In genomic region chr1:17600313-17600712, GRCh38 we compare ENCODE assay signal across 25 cellular contexts.
A peak's percentile ranks its signal among the peaks of the same experiment; 100 is the strongest.
DNase-seq lines count a peak whose midpoint lies in the region; ATAC-seq and TF ChIP-seq lines count a peak whose summit lies in the region.
"Had no signal": no experiment of that assay in that cellular context is flagged by ENCODE, and none has a peak within 500 bp of the region (broad histone marks: within the 10 kb centered on the region; RNA-seq: fewer than 3 reads in every experiment).

No MANE protein-coding gene starts in this region.

- H3K9ac ChIP-seq in mucosa of rectum (ENCODE audit: low read depth in 1 of 2, low read length in 2 of 2) = peak overlapping the region; percentile 42 to 50

- ATAC-seq in Right ventricle myocardium inferior (no peak), esophagus mucosa (no peak)
- ATAC-seq: GM12878, PC-3 had no signal

- H3K4me1 ChIP-seq in left ventricle myocardium inferior = peaks cover 54% of the 10 kb centered on the region
- H3K4me1 ChIP-seq in mucosa of rectum (ENCODE audit: control insufficient read depth in 2 of 2, insufficient read depth in 2 of 2, low read length in 2 of 2) = peaks cover 36 to 61% of the 10 kb centered on the region in 2 donors
- peaks cover 0 to 100% (median 60%) of the 10 kb centered on the region in 4 donors for H3K4me1 ChIP-seq in tibial artery
- H3K4me1 ChIP-seq: SJSA1 had no signal

- H3K27me3 ChIP-seq in left ventricle myocardium inferior (ENCODE audit: low read depth) (no peaks in the 10 kb centered on the region), mucosa of rectum (ENCODE audit: control insufficient read depth in 2 of 2, insufficient read depth in 2 of 2, low read length in 2 of 2) (no peaks in the 10 kb centered on the region), tibial artery (no peaks in the 10 kb centered on the region)
- H3K27me3 ChIP-seq: SJSA1 had no signal

- H3K9me3 ChIP-seq in left ventricle myocardium inferior (replicated peaks) = no peaks in the 10 kb centered on the region
- no peaks in the 10 kb centered on the region for H3K9me3 ChIP-seq in mucosa of rectum (ENCODE audit: control insufficient read depth in 2 of 2, low read length in 2 of 2)
- H3K9me3 ChIP-seq in tibial artery = no peaks in the 10 kb centered on the region
- H3K9me3 ChIP-seq: Caco-2, SJSA1 had no signal

- intact Hi-C loops in left ventricle myocardium inferior (cut with micrococcal nuclease) (no loop called here), Right ventricle myocardium inferior (cut with DNase I) (no loop called here), tibial artery (cut with DNase I; ENCODE audit: low total_unique reads) (no loop called here)

- DNase-seq in left ventricle myocardium inferior (no peak), Right ventricle myocardium inferior (ENCODE audit: missing footprints) (no peak), cerebellum (ENCODE audit: low spot score) (peak; percentile 57), tibial artery (no peak), dermis blood vessel endothelial cell (no peak), foreskin fibroblast (no peak)
- DNase-seq: 8988T; ACHN; Caco-2; CD4-positive, alpha-beta memory T cell; GDM1; Kasumi-1; NCI-H1092 treated with DMSO at 0.1 percent for 48 hours; NCI-H1436; NCI-H187; NCI-H2081 treated with DMSO at 0.1 percent for 48 hours; NCI-H2171; NCI-H226; NCI-H524; NCI-H774; PC-3 had no signal

- TF ChIP-seq CTCF in left ventricle myocardium inferior (IDR thresholded peaks at IDR 0.05; ENCODE audit: borderline replicate concordance) (no peak), tibial artery (IDR thresholded peaks at IDR 0.05) (no peak), foreskin fibroblast (IDR thresholded peaks at IDR 0.05; ENCODE audit: low read depth, low read length) (no peak)

- H3K27ac ChIP-seq in left ventricle myocardium inferior (replicated peaks) = peak overlapping the region; percentile 59
- H3K27ac ChIP-seq in mucosa of rectum (ENCODE audit: low read depth in 2 of 2, low read length in 2 of 2) = peak overlapping the region; percentile 58 to 76
- peak overlapping the region; percentile 100 for H3K27ac ChIP-seq in tibial artery
- H3K27ac ChIP-seq: SJSA1 had no signal

- H3K36me3 ChIP-seq in left ventricle myocardium inferior (no peaks in the 10 kb centered on the region), mucosa of rectum (ENCODE audit: control insufficient read depth in 2 of 2, insufficient read depth in 2 of 2, low read length in 2 of 2) (peaks cover 13 to 21% of the 10 kb centered on the region in 2 donors), tibial artery (peaks cover 10 to 24% (median 20%) of the 10 kb centered on the region in 3 donors)

- H3K4me3 ChIP-seq in left ventricle myocardium inferior (no peak overlapping the region), mucosa of rectum (ENCODE audit: low read length in 2 of 2) (no peak overlapping the region), tibial artery (no peak overlapping the region), foreskin fibroblast (ENCODE audit: low read depth in 1 of 2, low read length in 2 of 2) (no peak overlapping the region)
- H3K4me3 ChIP-seq: GM12878, SJSA1 had no signal
